Comparison of ENCODE assay signal across 1 cellular context in the genomic region with DNA sequence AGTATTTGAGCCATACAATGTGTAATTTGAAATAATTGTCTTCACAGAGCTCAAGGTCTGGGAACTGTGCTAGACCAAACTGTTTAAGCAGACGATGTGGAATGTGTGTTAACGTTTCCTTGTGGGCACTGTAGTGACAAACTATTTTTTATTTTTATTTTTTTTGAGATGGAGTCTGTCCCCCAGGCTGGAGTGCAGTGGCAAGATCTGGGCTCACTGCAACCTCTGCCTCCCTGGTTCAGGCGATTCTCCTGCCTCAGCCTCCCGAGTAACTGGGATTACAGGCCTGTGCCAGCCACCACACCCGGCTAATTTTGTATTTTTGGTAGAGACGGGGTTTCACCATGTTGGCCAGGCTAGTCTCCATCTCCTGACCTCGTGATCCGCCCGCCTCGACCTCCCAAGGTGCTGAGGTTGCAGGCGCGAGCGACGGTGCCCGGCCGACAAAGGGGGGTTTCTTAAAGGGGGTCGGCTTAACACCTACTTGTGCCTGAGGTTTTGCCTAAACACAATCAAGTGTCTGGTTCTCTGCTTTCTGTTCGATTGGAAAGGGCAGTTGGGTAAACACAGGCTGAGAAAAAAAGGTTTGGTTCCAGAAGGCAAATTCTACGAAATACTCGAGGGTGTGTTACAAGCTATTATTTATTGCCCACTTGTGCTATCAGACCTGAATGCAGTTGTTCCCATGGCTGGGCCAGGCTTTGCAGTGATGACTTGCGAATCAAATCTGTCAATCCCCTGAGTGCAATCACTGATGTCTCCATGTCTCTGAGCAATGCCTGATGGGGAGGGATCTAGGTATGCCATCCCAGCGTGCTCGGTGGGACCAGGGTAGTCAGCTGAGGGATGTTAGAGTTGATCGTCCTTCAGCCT.
TF ChIP-seq lines count a peak whose summit lies in the region.

No MANE protein-coding gene starts in this region.

TF ChIP-seq in K562, 482 proteins besides CTCF, POLR2A, EP300 and RAD21:
- TF ChIP-seq POLR2B (IDR thresholded peaks at IDR 0.05; ENCODE audit: low read depth, partially characterized antibody), result no peak
- peak; percentile 36; the same call in 1 of the 2 replicates for TF ChIP-seq GABPB1 (CRISPR knock-in tag; IDR thresholded peaks at IDR 0.05)
- TF ChIP-seq TOE1 (IDR thresholded peaks at IDR 0.05; ENCODE audit: borderline replicate concordance), result no peak
- TF ChIP-seq TOE1 (CRISPR knock-in tag; IDR thresholded peaks at IDR 0.05; ENCODE audit: borderline replicate concordance, low read depth), result peak; percentile 35; the same call in 1 of the 2 replicates
- peak; percentile 58 for TF ChIP-seq POLR2G (IDR thresholded peaks at IDR 0.05; ENCODE audit: low read depth, low read length)
- TF ChIP-seq KAT7 (CRISPR knock-in tag; IDR thresholded peaks at IDR 0.05; ENCODE audit: borderline replicate concordance), result peak; percentile 63; the same call in 1 of the 2 replicates
- TF ChIP-seq, protein P1, sequence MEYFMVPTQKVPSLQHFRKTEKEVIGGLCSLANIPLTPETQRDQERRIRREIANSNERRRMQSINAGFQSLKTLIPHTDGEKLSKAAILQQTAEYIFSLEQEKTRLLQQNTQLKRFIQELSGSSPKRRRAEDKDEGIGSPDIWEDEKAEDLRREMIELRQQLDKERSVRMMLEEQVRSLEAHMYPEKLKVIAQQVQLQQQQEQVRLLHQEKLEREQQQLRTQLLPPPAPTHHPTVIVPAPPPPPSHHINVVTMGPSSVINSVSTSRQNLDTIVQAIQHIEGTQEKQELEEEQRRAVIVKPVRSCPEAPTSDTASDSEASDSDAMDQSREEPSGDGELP (CRISPR knock-in tag; IDR thresholded peaks at IDR 0.05; ENCODE audit: borderline replicate concordance), result peak; percentile 9; the same call in 1 of the 2 replicates
